In genomic region chr18:55401638-55402191, GRCh38 we compare ENCODE assay signal across 9 cellular contexts.
DNase-seq lines count a peak whose midpoint lies in the region; ATAC-seq, FAIRE-seq and TF ChIP-seq lines count a peak whose summit lies in the region.
"Had no signal": no experiment of that assay in that cellular context is flagged by ENCODE, and none has a peak within 500 bp of the region (broad histone marks: within the 10 kb centered on the region; RNA-seq: fewer than 3 reads in every experiment).

No MANE protein-coding gene starts in this region.

- TF ChIP-seq POLR2A in H1 (IDR thresholded peaks at IDR 0.05; ENCODE audit: control extremely low read depth in 1 of 2, low read depth in 2 of 2, low read length in 2 of 2): 0 out of 3 replicates have a peak, but pooled peaks of 1 of the 2 experiments have one; percentile 9

- TF ChIP-seq EP300 in H1 (IDR thresholded peaks at IDR 0.05; ENCODE audit: borderline replicate concordance in 1 of 2, low read depth in 2 of 2, low read length in 2 of 2): no peak

- no peak overlapping the region for H2BK120ac ChIP-seq in H1 (replicated peaks; ENCODE audit: low read depth, low read length)

- no peaks in the 10 kb centered on the region for H3K36me3 ChIP-seq in HUES64 (ENCODE audit: insufficient read depth, low read length)
- no peaks in the 10 kb centered on the region for H3K36me3 ChIP-seq in H1 (ENCODE audit: control insufficient read depth in 2 of 4, insufficient read depth in 4 of 4, low read length in 3 of 4)
- H3K36me3 ChIP-seq in thymus (ENCODE audit: control insufficient read depth, insufficient read depth): no peaks in the 10 kb centered on the region

- H3K4me1 ChIP-seq in HUES64 (ENCODE audit: insufficient read depth, low read length) (peaks cover 85% of the 10 kb centered on the region), H1 (replicated peaks in 1 of 4; ENCODE audit: control insufficient read depth in 3 of 4, insufficient read depth in 4 of 4, low read length in 3 of 4) (peaks cover 3 to 26% (median 18%) of the 10 kb centered on the region in 4 experiments; a peak in 5 of 7 replicates), thymus (ENCODE audit: control insufficient read depth, insufficient read depth, low read length) (no peaks in the 10 kb centered on the region)

- no peak for TF ChIP-seq CTCF in H1 (IDR thresholded peaks at IDR 0.05; ENCODE audit: control extremely low read depth in 1 of 3, insufficient read depth in 1 of 3, low read depth in 1 of 3, low read length in 3 of 3)

- FAIRE-seq in H1 (lab: Jason Lieb, UNC): peak; percentile 91

- CTCF ChIA-PET in H1 (lab: Charles Lee; ENCODE audit: partially characterized antibody): interaction anchor here (0.8 to 2.1 kb wide), 3 partner anchors 14 to 58 kb away, joined by 3 to 8 read pairs (median 5); no protein-coding TSS in a partner anchor

- DNase-seq in H1 (ENCODE audit: low read depth in 1 of 2, low spot score in 2 of 2): no peak
- peak; percentile 89 to 93 for DNase-seq in lung microvascular endothelial cell (ENCODE audit: low read depth in 2 of 2)
- no peak for DNase-seq in posterior vena cava (ENCODE audit: low spot score)
- no peak for DNase-seq in NCI-H1436 (lab: John Stamatoyannopoulos, UW)
- DNase-seq in activated CD4-positive, alpha-beta T cell treated with anti-CD3 and anti-CD28 coated beads for 4 hours: no peak
- DNase-seq: activated naive CD4-positive, alpha-beta T cell treated with Interleukin-2 at 50 U/mL for 16 hours had no signal

- H2BK15ac ChIP-seq in H1 (ENCODE audit: low read length): no peak overlapping the region

- H3K9ac ChIP-seq in HUES64 (ENCODE audit: low read depth, low read length) (no peak overlapping the region), H1 (replicated peaks in 1 of 4; ENCODE audit: extremely low read depth in 1 of 4, low read depth in 3 of 4, low read length in 3 of 4) (peak overlapping the region in 1 of 4 experiments; percentile 46; a peak in 1 of 7 replicates)

- H3K27me3 ChIP-seq in HUES64 (ENCODE audit: insufficient read depth, low read length) (no peaks in the 10 kb centered on the region), H1 (replicated peaks in 1 of 4; ENCODE audit: control insufficient read depth in 3 of 4, extremely low read depth in 1 of 4, insufficient read depth in 3 of 4, low read length in 3 of 4) (no peaks in the 10 kb centered on the region), thymus (ENCODE audit: control insufficient read depth, insufficient read depth) (no peaks in the 10 kb centered on the region)

- 43% methylated on average over 12 of the region's 12 CpGs for WGBS in HUES64
- WGBS in H1 (ENCODE audit: extremely low coverage in 1 of 2, insufficient coverage in 1 of 2, insufficient read length in 1 of 2, insufficient replicate concordance in 2 of 2, low coverage in 1 of 2, low lambda C conversion rate in 2 of 2, missing lambda C conversion rate in 1 of 2), 2 experiments: 37% methylated on average over 12 of the region's 12 CpGs; no CpG with 5 or more reads in 1 of the 2 experiments
- WGBS in thymus: 84% methylated on average over 12 of the region's 12 CpGs

- TF ChIP-seq RAD21 in H1 (IDR thresholded peaks at IDR 0.05 in 1 of 2, conservative IDR thresholded peaks at IDR 0.05 in 1 of 2; ENCODE audit: low read depth in 2 of 2, low read length in 2 of 2): no peak

- peaks cover 2% of the 10 kb centered on the region for H3K79me1 ChIP-seq in H1 (ENCODE audit: low read depth, low read length)

- no peak overlapping the region; the same call in 1 of the 2 replicates for H4K8ac ChIP-seq in H1 (ENCODE audit: extremely low read depth, insufficient read depth, low read length)

- H4K20me1 ChIP-seq in H1 (replicated peaks in 1 of 2; ENCODE audit: control insufficient read depth in 1 of 2, insufficient read depth in 2 of 2, low read length in 2 of 2): peaks cover 0 to 1% of the 10 kb centered on the region in 2 experiments

- no peak overlapping the region for H3K56ac ChIP-seq in H1 (replicated peaks; ENCODE audit: insufficient read length, low read depth, low read length)

- H2BK12ac ChIP-seq in H1 (ENCODE audit: low read depth, low read length): no peak overlapping the region; the same call in 1 of the 2 replicates

- POLR2A ChIA-PET in H1 (lab: Charles Lee; ENCODE audit: partially characterized antibody): interaction anchor here (1.5 kb wide), 1 partner anchor 10 kb away, joined by 3 read pairs; no protein-coding TSS in a partner anchor

- peak overlapping the region; percentile 48 for H3K4me2 ChIP-seq in H1 (ENCODE audit: insufficient read depth in 1 of 2, low read depth in 2 of 2, low read length in 2 of 2)

- H3K27ac ChIP-seq in HUES64 (ENCODE audit: low read depth, low read length) (peak overlapping the region; percentile 50), H1 (ENCODE audit: low read depth, low read length) (peak overlapping the region; percentile 3; the same call in 1 of the 2 replicates), thymus (ENCODE audit: low read depth) (peak overlapping the region; percentile 31)

- H3K9me3 ChIP-seq in HUES64 (ENCODE audit: insufficient read depth, low read depth, low read length) (no peaks in the 10 kb centered on the region), H1 (ENCODE audit: insufficient read depth in 2 of 2, low read depth in 1 of 2, low read length in 1 of 2) (no peaks in the 10 kb centered on the region), thymus (ENCODE audit: control insufficient read depth) (no peaks in the 10 kb centered on the region)

- H3K79me2 ChIP-seq in H1 (ENCODE audit: control insufficient read depth in 1 of 2, insufficient read depth in 2 of 2, low read length in 2 of 2): peaks cover 0 to 85% of the 10 kb centered on the region in 2 experiments; a peak in 2 of 4 replicates

- intact Hi-C loops in posterior vena cava (cut with DNase I): loop anchor here in 1 of 2 donors (5.0 kb wide), 1 partner anchor 476 kb away; no protein-coding TSS in a partner anchor

- H3K23me2 ChIP-seq in H1 (ENCODE audit: low read depth, low read length): no peaks in the 10 kb centered on the region; the same call in 1 of the 2 replicates

- H4K91ac ChIP-seq in H1 (replicated peaks; ENCODE audit: insufficient read length, low read length): no peak overlapping the region

- H3K4me3 ChIP-seq in HUES64 (ENCODE audit: low read length) (no peak overlapping the region), H1 (ENCODE audit: extremely low read depth in 1 of 4, insufficient read depth in 2 of 4, low read depth in 3 of 4, low read length in 4 of 4) (peak overlapping the region in 1 of 4 experiments; percentile 35; a peak in 3 of 8 replicates), thymus (ENCODE audit: low read length) (no peak overlapping the region)

- H2BK20ac ChIP-seq in H1 (ENCODE audit: low read length): no peak overlapping the region

- H2BK5ac ChIP-seq in H1 (ENCODE audit: low read depth, low read length): peak overlapping the region; percentile 2; the same call in 1 of the 2 replicates

- H3K4ac ChIP-seq in H1 (replicated peaks; ENCODE audit: insufficient read length, low read depth, low read length): no peak overlapping the region

- peak overlapping the region; percentile 21; the same call in 1 of the 2 replicates for H3K18ac ChIP-seq in H1 (ENCODE audit: extremely low read depth, low read length)

- ATAC-seq in HG03442 (IDR thresholded peaks at IDR 0.05; ENCODE audit: unreplicated experiment): no peak

- H3K14ac ChIP-seq in H1 (ENCODE audit: insufficient read length): no peak overlapping the region

- no peak overlapping the region for H2AFZ ChIP-seq in H1 (ENCODE audit: low read length)

- no peak overlapping the region for H3K23ac ChIP-seq in H1 (ENCODE audit: insufficient read length)

- no peak overlapping the region for H4K5ac ChIP-seq in H1 (ENCODE audit: insufficient read length, low read depth, low read length)

- no peak overlapping the region; the same call in 1 of the 2 replicates for H2AK5ac ChIP-seq in H1 (ENCODE audit: low read depth, low read length)

TF ChIP-seq in H1, 55 proteins besides CTCF, POLR2A, EP300 and RAD21:
- TF ChIP-seq RFX5 (IDR thresholded peaks at IDR 0.05; ENCODE audit: borderline replicate concordance, low read depth, low read length) (no peak), USF2 (IDR thresholded peaks at IDR 0.05; ENCODE audit: low read length) (no peak), TEAD4 (IDR thresholded peaks at IDR 0.05; ENCODE audit: low read depth, low read length) (peak; percentile 96), CBX5 (IDR thresholded peaks at IDR 0.05; ENCODE audit: low read depth, low read length) (no peak), RXRA (IDR thresholded peaks at IDR 0.05; ENCODE audit: insufficient read depth, low read depth, low read length) (no peak), ATF3 (IDR thresholded peaks at IDR 0.05; ENCODE audit: insufficient read depth, low read depth, low read length) (no peak), NANOG (IDR thresholded peaks at IDR 0.05; ENCODE audit: insufficient read depth, low read depth, low read length, poor library complexity, severe bottlenecking) (peak; percentile 22), YY1 (IDR thresholded peaks at IDR 0.05; ENCODE audit: low read depth, low read length) (no peak), ZNF274 (IDR thresholded peaks at IDR 0.05; ENCODE audit: borderline replicate concordance, extremely low read depth, low read length) (no peak), PHF8 (conservative IDR thresholded peaks at IDR 0.05; ENCODE audit: low read depth, low read length) (no peak), SIX5 (IDR thresholded peaks at IDR 0.05; ENCODE audit: low read depth, low read length) (no peak), SUZ12 (IDR thresholded peaks at IDR 0.05; ENCODE audit: low read length) (no peak), SP1 (IDR thresholded peaks at IDR 0.05; ENCODE audit: low read depth, low read length) (peak; percentile 38; the same call in 1 of the 2 replicates), FOSL1 (IDR thresholded peaks at IDR 0.05; ENCODE audit: insufficient read depth, low read depth, low read length) (no peak), RBBP5 (IDR thresholded peaks at IDR 0.05; ENCODE audit: borderline replicate concordance, low read depth, low read length) (no peak), ASH2L (IDR thresholded peaks at IDR 0.05; ENCODE audit: low read length) (no peak), SRF (IDR thresholded peaks at IDR 0.05; ENCODE audit: low read depth, low read length) (no peak), POLR2AphosphoS5 (IDR thresholded peaks at IDR 0.05; ENCODE audit: low read depth, low read length) (no peak)

Comparison
In these comparisons a context has a peak if more than half of its experiments do, and no peak if none do; other contexts are left out.
1. DNase-seq: peak in lung microvascular endothelial cell (2 of 2); none in H1 (0 of 2), posterior vena cava (single experiment), NCI-H1436 (single experiment) and activated CD4-positive, alpha-beta T cell treated with anti-CD3 and anti-CD28 coated beads for 4 hours (0 of 2).
2. Peak in every context shown above with its lines, with median percentiles within 50 percentile points of each other: H3K27ac ChIP-seq.